22 cellular contexts compared by ENCODE assay signal in the genomic region with DNA sequence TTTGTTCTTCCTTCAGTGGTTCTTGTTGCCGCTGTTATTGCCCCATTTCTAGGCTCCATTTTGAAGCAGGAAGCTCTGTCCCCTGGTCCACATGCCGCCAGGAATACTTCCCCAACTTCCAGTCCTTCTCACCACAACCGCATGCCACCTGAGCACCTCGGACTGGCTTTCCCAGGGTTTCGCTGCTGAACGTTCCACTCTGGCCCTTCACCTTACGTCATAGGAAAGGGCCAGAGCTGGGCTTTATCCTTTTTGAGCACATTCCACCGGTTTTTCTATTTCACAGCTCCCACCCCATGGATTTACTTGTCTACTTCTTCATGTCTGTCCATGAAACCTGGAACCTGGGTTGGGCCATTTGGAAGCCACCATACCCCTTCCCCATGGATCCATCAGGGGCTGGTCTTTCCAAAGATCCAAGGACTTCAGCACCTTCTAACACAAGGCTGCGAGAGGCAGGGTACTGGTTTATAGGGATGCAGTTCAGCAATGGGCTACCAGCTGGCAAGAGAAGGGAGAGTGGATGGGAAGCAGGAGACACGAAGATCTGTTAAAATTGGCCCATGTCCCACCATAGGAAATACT.
"Had no signal": no experiment of that assay in that cellular context is flagged by ENCODE, and none has a peak within 500 bp of the region (broad histone marks: within the 10 kb centered on the region; RNA-seq: fewer than 3 reads in every experiment).

No MANE protein-coding gene starts in this region.

- ATAC-seq: foreskin keratinocyte; gastroesophageal sphincter; heart left ventricle; left cardiac atrium; left lung; naive thymus-derived CD4-positive, alpha-beta T cell; sciatic nerve; stimulated activated effector memory CD8-positive, alpha-beta T cell treated with anti-CD3 and anti-CD28 coated beads, Interleukin-12 subunit alpha, Interleukin-12 subunit beta, amount 100 ng/mL, for 72 hours had no signal

- H3K9ac ChIP-seq: parathyroid adenoma had no signal

- H3K4me3 ChIP-seq: esophagus muscularis mucosa, gastroesophageal sphincter, heart left ventricle, hepatocyte, left lung, stomach, thyroid gland, upper lobe of left lung had no signal

- H3K4me2 ChIP-seq: hepatocyte had no signal

- H2AFZ ChIP-seq: hepatocyte, parathyroid adenoma had no signal

- DNase-seq: effector memory CD4-positive, alpha-beta T cell; foreskin keratinocyte; heart left ventricle; left cardiac atrium; left lung; mesenchymal stem cell; midbrain; naive thymus-derived CD4-positive, alpha-beta T cell; nephron progenitor cell; stimulated activated CD4-positive, alpha-beta T cell treated with anti-CD3 and anti-CD28 coated beads, Interleukin-2, amount 100 ng/mL, for 24 hours; stimulated activated CD4-positive, alpha-beta T cell treated with anti-CD3 and anti-CD28 coated beads, Interleukin-4, amount 100 ng/mL, for 24 hours; stimulated activated naive CD4-positive, alpha-beta T cell treated with Interleukin-2 at 50 U/mL for 16 hours; stomach; thyroid gland; upper lobe of left lung had no signal

- H3K36me3 ChIP-seq: esophagus muscularis mucosa, gastroesophageal sphincter, heart left ventricle, left lung, neutrophil, stomach, thyroid gland, upper lobe of left lung had no signal

- H3K27ac ChIP-seq: esophagus muscularis mucosa, foreskin keratinocyte, gastroesophageal sphincter, heart left ventricle, hepatocyte, left lung, neutrophil, parathyroid adenoma, stomach, thyroid gland, upper lobe of left lung had no signal

- H3K27me3 ChIP-seq: esophagus muscularis mucosa, gastroesophageal sphincter, hepatocyte, left lung, neutrophil, stomach, thyroid gland, upper lobe of left lung had no signal

- H3K79me2 ChIP-seq: hepatocyte, parathyroid adenoma had no signal

- H3K9me3 ChIP-seq: esophagus muscularis mucosa, gastroesophageal sphincter, heart left ventricle, left lung, neutrophil, stomach, thyroid gland, upper lobe of left lung had no signal

- H3K4me1 ChIP-seq: foreskin keratinocyte, left lung, parathyroid adenoma had no signal
